Comparison of ENCODE assay signal across 1 cellular context in the genomic region with DNA sequence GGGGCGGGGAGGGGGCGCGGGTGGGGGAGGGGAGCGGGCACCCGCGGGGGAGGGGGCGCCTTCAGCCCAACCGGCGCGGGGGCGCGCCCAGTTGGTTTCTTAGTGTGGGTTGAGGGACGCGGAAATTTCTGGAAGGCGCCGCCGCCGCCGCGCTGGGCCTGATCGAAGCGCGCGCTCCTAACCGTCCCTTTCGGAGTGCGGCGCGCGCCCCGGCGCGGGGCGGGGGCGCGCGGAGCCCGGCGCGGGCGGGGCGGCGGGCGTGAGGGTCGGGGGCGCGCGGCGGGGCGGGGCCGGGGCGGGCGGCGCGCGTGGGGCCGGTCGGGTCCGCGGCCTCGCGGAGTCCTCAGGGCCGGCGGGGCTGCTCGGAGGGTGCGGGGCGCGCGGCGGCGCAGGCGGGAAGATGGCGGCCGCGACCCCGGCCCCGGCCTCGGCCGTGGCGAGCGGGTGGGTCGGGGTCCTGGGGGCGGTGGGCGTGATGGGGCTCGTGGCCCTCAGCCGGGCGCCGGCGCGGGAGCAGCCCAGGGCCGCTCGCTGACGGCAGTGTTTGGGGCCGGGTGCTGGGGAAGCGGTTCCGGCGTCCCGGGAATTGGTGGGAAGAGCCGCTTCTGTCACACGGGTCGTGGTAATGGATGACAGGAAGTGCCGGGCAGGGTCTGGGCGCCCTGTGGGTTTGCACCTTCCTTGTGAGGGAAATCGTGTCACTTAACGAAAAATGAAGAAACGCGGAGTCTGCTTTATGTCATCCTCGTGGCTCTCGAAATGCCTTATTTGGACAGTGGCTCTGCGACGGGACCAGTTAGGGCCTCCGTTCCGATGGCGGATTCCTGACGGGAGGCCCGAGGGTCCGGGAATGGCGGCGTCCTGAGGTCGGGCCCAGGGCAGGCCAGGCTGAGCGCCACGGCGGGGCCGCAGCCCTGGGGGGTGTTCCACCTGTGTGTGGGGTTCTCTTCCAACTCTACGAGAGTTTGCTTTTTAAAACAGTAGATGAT.
TF ChIP-seq lines count a peak whose summit lies in the region.

No MANE protein-coding gene starts in this region.

TF ChIP-seq in HepG2, 621 proteins besides CTCF, POLR2A, EP300 and RAD21 (continued from another document and continues in another):
- TF ChIP-seq, protein P1, sequence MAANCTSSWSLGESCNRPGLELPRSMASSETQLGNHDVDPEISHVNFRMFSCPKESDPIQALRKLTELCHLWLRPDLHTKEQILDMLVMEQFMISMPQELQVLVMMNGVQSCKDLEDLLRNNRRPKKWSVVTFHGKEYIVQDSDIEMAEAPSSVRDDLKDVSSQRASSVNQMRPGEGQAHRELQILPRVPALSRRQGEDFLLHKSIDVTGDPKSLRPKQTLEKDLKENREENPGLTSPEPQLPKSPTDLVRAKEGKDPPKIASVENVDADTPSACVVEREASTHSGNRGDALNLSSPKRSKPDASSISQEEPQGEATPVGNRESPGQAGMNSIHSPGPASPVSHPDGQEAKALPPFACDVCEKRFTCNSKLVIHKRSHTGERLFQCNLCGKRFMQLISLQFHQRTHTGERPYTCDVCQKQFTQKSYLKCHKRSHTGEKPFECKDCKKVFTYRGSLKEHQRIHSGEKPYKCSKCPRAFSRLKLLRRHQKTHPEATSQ (CRISPR knock-in tag; IDR thresholded peaks at IDR 0.05; ENCODE audit: borderline replicate concordance), result no peak
- TF ChIP-seq, protein P2, sequence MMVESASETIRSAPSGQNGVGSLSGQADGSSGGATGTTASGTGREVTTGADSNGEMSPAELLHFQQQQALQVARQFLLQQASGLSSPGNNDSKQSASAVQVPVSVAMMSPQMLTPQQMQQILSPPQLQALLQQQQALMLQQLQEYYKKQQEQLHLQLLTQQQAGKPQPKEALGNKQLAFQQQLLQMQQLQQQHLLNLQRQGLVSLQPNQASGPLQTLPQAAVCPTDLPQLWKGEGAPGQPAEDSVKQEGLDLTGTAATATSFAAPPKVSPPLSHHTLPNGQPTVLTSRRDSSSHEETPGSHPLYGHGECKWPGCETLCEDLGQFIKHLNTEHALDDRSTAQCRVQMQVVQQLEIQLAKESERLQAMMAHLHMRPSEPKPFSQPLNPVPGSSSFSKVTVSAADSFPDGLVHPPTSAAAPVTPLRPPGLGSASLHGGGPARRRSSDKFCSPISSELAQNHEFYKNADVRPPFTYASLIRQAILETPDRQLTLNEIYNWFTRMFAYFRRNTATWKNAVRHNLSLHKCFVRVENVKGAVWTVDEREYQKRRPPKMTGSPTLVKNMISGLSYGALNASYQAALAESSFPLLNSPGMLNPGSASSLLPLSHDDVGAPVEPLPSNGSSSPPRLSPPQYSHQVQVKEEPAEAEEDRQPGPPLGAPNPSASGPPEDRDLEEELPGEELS (CRISPR knock-in tag; IDR thresholded peaks at IDR 0.05), result 0 out of 2 replicates have a peak, but pooled peaks have one; percentile 18
- TF ChIP-seq GATAD1 (CRISPR knock-in tag; IDR thresholded peaks at IDR 0.05) (peak; percentile 28), ZNF563 (CRISPR knock-in tag; IDR thresholded peaks at IDR 0.05) (no peak), HDAC1 (CRISPR knock-in tag; IDR thresholded peaks at IDR 0.05) (peak; percentile 62; the same call in 1 of the 2 replicates), SETDB1 (CRISPR knock-in tag; IDR thresholded peaks at IDR 0.05; ENCODE audit: borderline replicate concordance) (no peak), ZNF143 (CRISPR knock-in tag; IDR thresholded peaks at IDR 0.05) (no peak), ZNF609 (CRISPR knock-in tag; IDR thresholded peaks at IDR 0.05; ENCODE audit: borderline replicate concordance) (no peak), ZNF382 (CRISPR knock-in tag; IDR thresholded peaks at IDR 0.05; ENCODE audit: borderline replicate concordance) (no peak), MXD4 (CRISPR knock-in tag; IDR thresholded peaks at IDR 0.05) (0 out of 2 replicates have a peak, but pooled peaks have one; percentile 15), ZMAT3 (CRISPR knock-in tag; conservative IDR thresholded peaks at IDR 0.05) (no peak), ZNF232 (CRISPR knock-in tag; IDR thresholded peaks at IDR 0.05; ENCODE audit: borderline replicate concordance) (peak; percentile 61; the same call in 1 of the 2 replicates), MAFF (IDR thresholded peaks at IDR 0.05; ENCODE audit: low read depth, low read length) (no peak), SATB2 (CRISPR knock-in tag; IDR thresholded peaks at IDR 0.05) (no peak), SNAPC2 (CRISPR knock-in tag; IDR thresholded peaks at IDR 0.05) (no peak), ZNF274 (CRISPR knock-in tag; IDR thresholded peaks at IDR 0.05) (0 out of 2 replicates have a peak, but pooled peaks have one; percentile 27), ZNF24 (IDR thresholded peaks at IDR 0.05) (no peak), ZNF605 (CRISPR knock-in tag; IDR thresholded peaks at IDR 0.05) (peak; percentile 37; the same call in 1 of the 2 replicates), ZNF557 (CRISPR knock-in tag; IDR thresholded peaks at IDR 0.05) (no peak), ZFX (CRISPR knock-in tag; IDR thresholded peaks at IDR 0.05; ENCODE audit: low read depth) (peak; percentile 87), GMEB1 (CRISPR knock-in tag; IDR thresholded peaks at IDR 0.05; ENCODE audit: borderline replicate concordance) (no peak), ELF3 (CRISPR knock-in tag; IDR thresholded peaks at IDR 0.05) (peak; percentile 27; the same call in 1 of the 2 replicates), HNRNPLL (IDR thresholded peaks at IDR 0.05; ENCODE audit: low read depth, low read length, poor library complexity, severe bottlenecking) (peak; percentile 31), ZNF546 (CRISPR knock-in tag; conservative IDR thresholded peaks at IDR 0.05) (0 out of 2 replicates have a peak, but pooled peaks have one; percentile 39), SRSF9 (IDR thresholded peaks at IDR 0.05; ENCODE audit: borderline replicate concordance, insufficient read depth, low read depth, low read length, poor library complexity, severe bottlenecking) (no peak), ZFP36L1 (CRISPR knock-in tag; IDR thresholded peaks at IDR 0.05) (no peak), NRL (CRISPR knock-in tag; IDR thresholded peaks at IDR 0.05; ENCODE audit: borderline replicate concordance) (no peak), NFKBIZ (CRISPR knock-in tag; IDR thresholded peaks at IDR 0.05) (no peak), ZNF138 (CRISPR knock-in tag; IDR thresholded peaks at IDR 0.05; ENCODE audit: low read depth) (no peak), ZNF180 (CRISPR knock-in tag; IDR thresholded peaks at IDR 0.05; ENCODE audit: borderline replicate concordance, low read depth) (no peak), KDM6A (CRISPR knock-in tag; IDR thresholded peaks at IDR 0.05; ENCODE audit: low read depth) (no peak), KDM2A (CRISPR knock-in tag; IDR thresholded peaks at IDR 0.05; ENCODE audit: borderline replicate concordance, low read depth) (peak; percentile 80), FOXC1 (CRISPR knock-in tag; IDR thresholded peaks at IDR 0.05; ENCODE audit: borderline replicate concordance) (0 out of 2 replicates have a peak, but pooled peaks have one; percentile 47), ZSCAN20 (CRISPR knock-in tag; IDR thresholded peaks at IDR 0.05; ENCODE audit: borderline replicate concordance) (no peak), ZNF124 (CRISPR knock-in tag; IDR thresholded peaks at IDR 0.05) (no peak), SRF (IDR thresholded peaks at IDR 0.05; ENCODE audit: low read depth, low read length) (peak; percentile 78; the same call in 1 of the 2 replicates), NR2F1 (CRISPR knock-in tag; IDR thresholded peaks at IDR 0.05) (no peak), PPARG (CRISPR knock-in tag; conservative IDR thresholded peaks at IDR 0.05) (no peak), CBFB (CRISPR knock-in tag; IDR thresholded peaks at IDR 0.05) (0 out of 2 replicates have a peak, but pooled peaks have one; percentile 10), ZNF253 (CRISPR knock-in tag; IDR thresholded peaks at IDR 0.05; ENCODE audit: borderline replicate concordance) (no peak), DMAP1 (CRISPR knock-in tag; IDR thresholded peaks at IDR 0.05) (0 out of 2 replicates have a peak, but pooled peaks have one; percentile 27), AHR (CRISPR knock-in tag; IDR thresholded peaks at IDR 0.05) (peak; percentile 35; the same call in 1 of the 2 replicates), ZC3H4 (CRISPR knock-in tag; IDR thresholded peaks at IDR 0.05; ENCODE audit: borderline replicate concordance) (no peak; the same call in 1 of the 2 replicates), DR1 (CRISPR knock-in tag; IDR thresholded peaks at IDR 0.05) (no peak), BHLHE40 (IDR thresholded peaks at IDR 0.05; ENCODE audit: low read length) (no peak), ARHGAP35 (CRISPR knock-in tag; IDR thresholded peaks at IDR 0.05; ENCODE audit: borderline replicate concordance) (0 out of 2 replicates have a peak, but pooled peaks have one; percentile 48), ZNF777 (CRISPR knock-in tag; IDR thresholded peaks at IDR 0.05) (peak; percentile 21; the same call in 1 of the 2 replicates), SMARCC2 (IDR thresholded peaks at IDR 0.05) (no peak), BRD4 (CRISPR knock-in tag; IDR thresholded peaks at IDR 0.05) (no peak), HIVEP1 (CRISPR knock-in tag; IDR thresholded peaks at IDR 0.05) (no peak), JARID2 (CRISPR knock-in tag; IDR thresholded peaks at IDR 0.05; ENCODE audit: insufficient replicate concordance) (peak; percentile 88), ZNF816 (CRISPR knock-in tag; IDR thresholded peaks at IDR 0.05; ENCODE audit: borderline replicate concordance) (no peak), ZNF704 (CRISPR knock-in tag; IDR thresholded peaks at IDR 0.05; ENCODE audit: borderline replicate concordance) (no peak)
- TF ChIP-seq, protein P3, sequence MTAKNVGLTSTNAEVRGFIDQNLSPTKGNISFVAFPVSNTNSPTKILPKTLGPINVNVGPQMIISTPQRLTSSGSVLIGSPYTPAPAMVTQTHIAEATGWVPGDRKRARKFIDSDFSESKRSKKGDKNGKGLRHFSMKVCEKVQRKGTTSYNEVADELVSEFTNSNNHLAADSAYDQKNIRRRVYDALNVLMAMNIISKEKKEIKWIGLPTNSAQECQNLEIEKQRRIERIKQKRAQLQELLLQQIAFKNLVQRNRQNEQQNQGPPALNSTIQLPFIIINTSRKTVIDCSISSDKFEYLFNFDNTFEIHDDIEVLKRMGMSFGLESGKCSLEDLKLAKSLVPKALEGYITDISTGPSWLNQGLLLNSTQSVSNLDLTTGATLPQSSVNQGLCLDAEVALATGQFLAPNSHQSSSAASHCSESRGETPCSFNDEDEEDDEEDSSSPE (CRISPR knock-in tag; IDR thresholded peaks at IDR 0.05), result no peak
- TF ChIP-seq, protein P4, sequence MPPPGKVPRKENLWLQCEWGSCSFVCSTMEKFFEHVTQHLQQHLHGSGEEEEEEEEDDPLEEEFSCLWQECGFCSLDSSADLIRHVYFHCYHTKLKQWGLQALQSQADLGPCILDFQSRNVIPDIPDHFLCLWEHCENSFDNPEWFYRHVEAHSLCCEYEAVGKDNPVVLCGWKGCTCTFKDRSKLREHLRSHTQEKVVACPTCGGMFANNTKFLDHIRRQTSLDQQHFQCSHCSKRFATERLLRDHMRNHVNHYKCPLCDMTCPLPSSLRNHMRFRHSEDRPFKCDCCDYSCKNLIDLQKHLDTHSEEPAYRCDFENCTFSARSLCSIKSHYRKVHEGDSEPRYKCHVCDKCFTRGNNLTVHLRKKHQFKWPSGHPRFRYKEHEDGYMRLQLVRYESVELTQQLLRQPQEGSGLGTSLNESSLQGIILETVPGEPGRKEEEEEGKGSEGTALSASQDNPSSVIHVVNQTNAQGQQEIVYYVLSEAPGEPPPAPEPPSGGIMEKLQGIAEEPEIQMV (CRISPR knock-in tag; IDR thresholded peaks at IDR 0.05; ENCODE audit: low read depth), result 0 out of 2 replicates have a peak, but pooled peaks have one; percentile 29
